ENCODE assay signal across 18 cellular contexts in genomic region chr10:34612446-34612845, GRCh38.
"Had no signal": no experiment of that assay in that cellular context is flagged by ENCODE, and none has a peak within 500 bp of the region (broad histone marks: within the 10 kb centered on the region; RNA-seq: fewer than 3 reads in every experiment).

No MANE protein-coding gene starts in this region.

- DNase-seq: activated CD4-positive, alpha-beta T cell treated with anti-CD3 and anti-CD28 coated beads, Interleukin-2, amount 50 U/mL, for 48 hours; activated CD8-positive, alpha-beta memory T cell treated with anti-CD3 and anti-CD28 coated beads, Interleukin-2, amount 10 ng/mL, durations not matched to agents 7 days and 5 days; activated effector memory CD4-positive, alpha-beta T cell treated with anti-CD3 and anti-CD28 coated beads, Interleukin-2, amount 50 U/mL, for 16 hours; activated naive CD8-positive, alpha-beta T cell treated with anti-CD3 and anti-CD28 coated beads for 36 hours; activated T-cell treated with anti-CD3 and anti-CD28 coated beads, Interleukin-2, amount 50 U/mL, for 24 hours; aorta; caudate nucleus; effector CD8-positive, alpha-beta T cell; glutamatergic neuron; mucosa of descending colon; naive thymus-derived CD8-positive, alpha-beta T cell; right lobe of liver; spleen; stimulated activated CD4-positive, alpha-beta T cell treated with anti-CD3 and anti-CD28 coated beads, Interleukin-1b, Interleukin-23, amount 100 ng/mL, for 48 hours; tibial artery; uterus had no signal

- H3K4me3 ChIP-seq: coronary artery, mucosa of descending colon, right lobe of liver, spleen, tibial artery, uterus had no signal

- ATAC-seq: activated CD8-positive, alpha-beta memory T cell treated with anti-CD3 and anti-CD28 coated beads, Interleukin-2, amount 10 ng/mL, durations not matched to agents 7 days and 5 days; mucosa of descending colon; naive thymus-derived CD8-positive, alpha-beta T cell; right lobe of liver; stimulated activated memory B cell treated with anti-CD40 and anti-IgM and Interleukin-4, amounts not matched to agents 10 μg/mL and 1 μg/mL and 100 μg/mL, for 72 hours had no signal

- H3K9me3 ChIP-seq: mucosa of descending colon, right lobe of liver, spleen, tibial artery, uterus had no signal

- H3K36me3 ChIP-seq: right lobe of liver, spleen, tibial artery, uterus had no signal

- H3K27ac ChIP-seq: coronary artery, right lobe of liver, spleen, tibial artery, uterus had no signal

- H3K4me1 ChIP-seq: right lobe of liver, spleen, uterus had no signal
